ENCODE assay signal across 8 cellular contexts in the genomic region with DNA sequence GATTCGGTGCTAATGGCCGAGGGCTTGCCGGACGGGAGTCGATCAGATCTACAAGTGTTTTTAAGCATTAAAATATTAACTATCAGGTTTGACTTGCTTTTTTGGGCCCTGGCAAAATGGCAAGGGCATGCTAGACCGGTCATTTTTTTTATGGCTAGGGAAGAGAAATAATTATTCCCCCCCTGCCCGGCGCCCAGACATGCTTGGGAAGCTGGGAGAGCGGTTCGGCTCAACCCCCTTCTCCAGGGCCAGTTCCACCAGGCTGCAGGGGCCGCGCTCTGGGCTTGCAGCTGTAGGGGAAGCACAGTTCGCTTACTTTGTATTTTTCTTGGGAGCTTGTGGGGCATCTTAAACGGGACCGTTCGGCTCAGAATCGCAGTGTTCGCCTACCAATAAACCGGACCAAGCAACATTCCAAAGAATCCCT. TPM values are rescaled to one million over a fixed set of nuclear protein-coding genes. Genes with fewer than 3 reads are reported as not detected.
DNase-seq lines count a peak whose midpoint lies in the region; ATAC-seq and TF ChIP-seq lines count a peak whose summit lies in the region.

No MANE protein-coding gene starts in this region.

- intact Hi-C loops in activated T-helper 1 cell treated with anti-CD3 and anti-CD28 coated beads, Interleukin-12 subunit alpha, Interleukin-12 subunit beta, Interleukin-2, Interleukin-4 antibody, amounts not matched to agents 30 ng/mL and 10 ng/mL and 1 ng/mL, durations not matched to agents 14 hours and 24 hours and 36 hours (cut with micrococcal nuclease), result no loop called here

- H3K27ac Mint-ChIP-seq in activated T-helper 1 cell treated with anti-CD3 and anti-CD28 coated beads, Interleukin-12 subunit alpha, Interleukin-12 subunit beta, Interleukin-2, Interleukin-4 antibody, amounts not matched to agents 30 ng/mL and 10 ng/mL and 1 ng/mL, durations not matched to agents 14 hours and 24 hours and 36 hours, result no peak overlapping the region

- no peaks in the 10 kb centered on the region for H3K36me3 Mint-ChIP-seq in activated T-helper 1 cell treated with anti-CD3 and anti-CD28 coated beads, Interleukin-12 subunit alpha, Interleukin-12 subunit beta, Interleukin-2, Interleukin-4 antibody, amounts not matched to agents 30 ng/mL and 10 ng/mL and 1 ng/mL, durations not matched to agents 14 hours and 24 hours and 36 hours (ENCODE audit: low read depth)

- peak overlapping the region; percentile 97 for H3K27ac ChIP-seq in hepatocyte

- no peaks in the 10 kb centered on the region for H3K9me3 Mint-ChIP-seq in activated T-helper 1 cell treated with anti-CD3 and anti-CD28 coated beads, Interleukin-12 subunit alpha, Interleukin-12 subunit beta, Interleukin-2, Interleukin-4 antibody, amounts not matched to agents 30 ng/mL and 10 ng/mL and 1 ng/mL, durations not matched to agents 14 hours and 24 hours and 36 hours

- H3K9me2 ChIP-seq in hepatocyte (replicated peaks; ENCODE audit: insufficient read depth), result no peaks in the 10 kb centered on the region

- no peak for TF ChIP-seq CTCF in hepatocyte (IDR thresholded peaks at IDR 0.05; ENCODE audit: poor library complexity)

- H3K9me3 ChIP-seq in hepatocyte (ENCODE audit: low read depth), result no peaks in the 10 kb centered on the region

- peaks cover 13% of the 10 kb centered on the region for H4K20me1 ChIP-seq in hepatocyte (ENCODE audit: insufficient read depth, poor library complexity, severe bottlenecking)

- peak overlapping the region; percentile 81 for H3K4me3 Mint-ChIP-seq in activated T-helper 1 cell treated with anti-CD3 and anti-CD28 coated beads, Interleukin-12 subunit alpha, Interleukin-12 subunit beta, Interleukin-2, Interleukin-4 antibody, amounts not matched to agents 30 ng/mL and 10 ng/mL and 1 ng/mL, durations not matched to agents 14 hours and 24 hours and 36 hours

- no peak overlapping the region for H2AFZ ChIP-seq in hepatocyte

- ATAC-seq in HG03571 (IDR thresholded peaks at IDR 0.05; ENCODE audit: unreplicated experiment) (no peak), HG02973 (IDR thresholded peaks at IDR 0.05; ENCODE audit: unreplicated experiment) (no peak), GM19455 (IDR thresholded peaks at IDR 0.05; ENCODE audit: unreplicated experiment) (no peak)

- peaks cover 41% of the 10 kb centered on the region for H3K4me1 ChIP-seq in hepatocyte (ENCODE audit: insufficient read depth)

- peaks cover 70% of the 10 kb centered on the region for H3K79me2 ChIP-seq in hepatocyte

- no peaks in the 10 kb centered on the region for H3K36me3 ChIP-seq in hepatocyte (replicated peaks; ENCODE audit: insufficient read depth, low read depth)

- H3K4me3 ChIP-seq in hepatocyte, result peak overlapping the region; percentile 54

- WGBS in hepatocyte (ENCODE audit: low lambda C conversion rate, missing lambda C conversion rate), result under 1% methylated on average over 19 of the region's 19 CpGs

- H3K27me3 ChIP-seq in hepatocyte, result no peaks in the 10 kb centered on the region

- H3K4me2 ChIP-seq in hepatocyte, result peak overlapping the region; percentile 92

- H3K27me3 Mint-ChIP-seq in activated T-helper 1 cell treated with anti-CD3 and anti-CD28 coated beads, Interleukin-12 subunit alpha, Interleukin-12 subunit beta, Interleukin-2, Interleukin-4 antibody, amounts not matched to agents 30 ng/mL and 10 ng/mL and 1 ng/mL, durations not matched to agents 14 hours and 24 hours and 36 hours (ENCODE audit: insufficient read depth), result peaks cover 84% of the 10 kb centered on the region

- H3K4me1 Mint-ChIP-seq in activated T-helper 1 cell treated with anti-CD3 and anti-CD28 coated beads, Interleukin-12 subunit alpha, Interleukin-12 subunit beta, Interleukin-2, Interleukin-4 antibody, amounts not matched to agents 30 ng/mL and 10 ng/mL and 1 ng/mL, durations not matched to agents 14 hours and 24 hours and 36 hours (ENCODE audit: low read depth), result peaks cover 32% of the 10 kb centered on the region

- DNase-seq in EH (ENCODE audit: low read depth) (peak; percentile 53), hepatocyte (ENCODE audit: low spot score) (peak; percentile 50), putamen (ENCODE audit: low spot score) (peak; percentile 44)
- no peak for DNase-seq in activated T-helper 1 cell treated with anti-CD3 and anti-CD28 coated beads, Interleukin-12 subunit alpha, Interleukin-12 subunit beta, Interleukin-2, Interleukin-4 antibody, amounts not matched to agents 30 ng/mL and 10 ng/mL and 1 ng/mL, durations not matched to agents 14 hours and 24 hours and 36 hours (ENCODE audit: low spot score)
- no peak for DNase-seq in stimulated activated CD4-positive, alpha-beta T cell treated with anti-CD3 and anti-CD28 coated beads, Interleukin-2, amount 100 ng/mL, for 24 hours

RNA-seq across cellular contexts. Expression of gene TCF7L2, which starts 3.0 kb away (rescaled TPM):
- total RNA-seq in activated T-helper 1 cell treated with anti-CD3 and anti-CD28 coated beads, Interleukin-12 subunit alpha, Interleukin-12 subunit beta, Interleukin-2, Interleukin-4 antibody, amounts not matched to agents 30 ng/mL and 10 ng/mL and 1 ng/mL, durations not matched to agents 14 hours and 24 hours and 36 hours, result 0.32 and 0.36 TPM in 2 replicates
- total RNA-seq in hepatocyte, result 14.8 and 18.7 TPM in 2 replicates
- 28.8 and 34.1 TPM in 2 replicates for polyA plus RNA-seq in hepatocyte

Comparison
In these comparisons a context has a peak if more than half of its experiments do, and no peak if none do; other contexts are left out.
1. DNase-seq: peak in EH (single experiment), hepatocyte (single experiment) and putamen (single experiment); none in activated T-helper 1 cell treated with anti-CD3 and anti-CD28 coated beads, Interleukin-12 subunit alpha, Interleukin-12 subunit beta, Interleukin-2, Interleukin-4 antibody, amounts not matched to agents 30 ng/mL and 10 ng/mL and 1 ng/mL, durations not matched to agents 14 hours and 24 hours and 36 hours (single experiment) and stimulated activated CD4-positive, alpha-beta T cell treated with anti-CD3 and anti-CD28 coated beads, Interleukin-2, amount 100 ng/mL, for 24 hours (0 of 2).
2. RNA of gene TCF7L2, which starts 3.0 kb away (total RNA-seq): 14.8 to 18.7 TPM in hepatocyte; 0.32 to 0.36 TPM in activated T-helper 1 cell treated with anti-CD3 and anti-CD28 coated beads, Interleukin-12 subunit alpha, Interleukin-12 subunit beta, Interleukin-2, Interleukin-4 antibody, amounts not matched to agents 30 ng/mL and 10 ng/mL and 1 ng/mL, durations not matched to agents 14 hours and 24 hours and 36 hours; every median in the first group is over 10 times any median in the second.